In the genomic region with DNA sequence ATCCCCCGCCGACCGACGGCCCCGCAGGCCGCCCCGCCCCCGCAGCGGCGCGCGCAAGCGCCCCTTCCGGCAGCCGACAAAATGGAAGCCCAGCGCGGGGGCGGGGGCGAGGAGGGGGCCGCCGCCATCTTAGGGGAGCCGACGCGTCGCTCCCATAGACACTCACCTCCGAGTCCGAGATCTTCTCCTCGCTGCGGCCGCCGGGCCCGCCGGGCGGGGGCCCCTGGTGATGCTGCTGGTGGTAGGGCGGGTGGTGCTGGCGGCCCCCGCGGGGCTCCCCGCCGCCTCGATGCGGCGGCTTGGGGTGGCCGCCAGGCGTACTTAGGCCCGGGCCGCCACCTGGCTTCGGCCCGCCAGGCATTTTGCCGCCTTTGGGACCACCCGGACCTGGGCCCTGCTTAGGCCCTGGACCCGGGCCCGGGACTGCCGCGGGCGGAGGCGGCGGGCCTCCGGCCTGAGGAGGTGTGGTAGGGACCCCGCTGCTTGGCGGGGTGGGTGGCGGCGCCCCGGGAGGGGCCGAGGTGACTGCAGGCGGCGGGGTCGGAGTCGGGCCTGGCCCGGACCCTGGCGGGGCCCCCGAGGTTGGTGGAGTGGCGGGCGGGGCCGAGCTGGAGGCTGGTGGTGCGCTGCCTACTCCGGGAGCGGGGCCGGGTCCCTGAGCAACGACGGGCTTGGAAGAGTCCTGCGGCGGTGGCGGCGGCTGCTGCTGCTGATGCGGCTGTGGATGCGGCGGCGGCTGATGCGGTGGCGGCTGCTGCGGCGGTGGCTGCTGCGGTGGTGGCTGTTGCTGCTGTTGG, we compare ENCODE assay signal across 8 cellular contexts.
DNase-seq lines count a peak whose midpoint lies in the region; ATAC-seq lines count a peak whose summit lies in the region.

No MANE protein-coding gene starts in this region.

- ATAC-seq in HG03108 (IDR thresholded peaks at IDR 0.05; ENCODE audit: unreplicated experiment), result peak; percentile 32

- DNase-seq in DMS 273 (lab: John Stamatoyannopoulos, UW; ENCODE audit: unreplicated experiment) (peak; percentile 91), DMS 273 treated with DMSO at 0.1 percent for 48 hours (lab: John Stamatoyannopoulos, UW) (no peak), NCI-H446 (lab: John Stamatoyannopoulos, UW) (peak; percentile 58 to 90), cerebellar cortex (ENCODE audit: low spot score) (peak; percentile 64), kidney tubule cell (ENCODE audit: low spot score) (peak; percentile 79)
- DNase-seq in activated CD4-positive, alpha-beta T cell treated with anti-CD3 and anti-CD28 coated beads for 1 hour, result peak; percentile 79
- peak; percentile 76 to 89 for DNase-seq in stimulated activated CD4-positive, alpha-beta T cell treated with anti-CD3 and anti-CD28 coated beads, Interleukin-15, amount 100 ng/mL, for 48 hours (ENCODE audit: low read depth in 2 of 2)
